ENCODE assay signal across 1 cellular context in genomic region chr10:102627446-102628293, GRCh38.
TF ChIP-seq lines count a peak whose summit lies in the region.

No MANE protein-coding gene starts in this region.

TF ChIP-seq in H1, 55 proteins besides CTCF, POLR2A, EP300 and RAD21:
- TF ChIP-seq GABPA (IDR thresholded peaks at IDR 0.05; ENCODE audit: borderline replicate concordance, insufficient read depth, low read length) (no peak), JUN (IDR thresholded peaks at IDR 0.05; ENCODE audit: low read depth, low read length) (peak; percentile 93), TAF7 (optimal IDR thresholded peaks at IDR 0.05; ENCODE audit: borderline replicate concordance, low read depth, low read length) (peak; percentile 43), ASH2L (IDR thresholded peaks at IDR 0.05; ENCODE audit: low read length) (peak; percentile 78), FOSL1 (IDR thresholded peaks at IDR 0.05; ENCODE audit: insufficient read depth, low read depth, low read length) (peak; percentile 67; the same call in 1 of the 2 replicates), RBBP5 (IDR thresholded peaks at IDR 0.05; ENCODE audit: borderline replicate concordance, low read depth, low read length) (peak; percentile 89; the same call in 1 of the 2 replicates), MAFK (IDR thresholded peaks at IDR 0.05; ENCODE audit: low read depth, low read length) (no peak), CBX8 (IDR thresholded peaks at IDR 0.05; ENCODE audit: borderline replicate concordance, low read depth, low read length) (no peak), MAX (IDR thresholded peaks at IDR 0.05) (peak; percentile 57; the same call in 1 of the 2 replicates), TAF1 (IDR thresholded peaks at IDR 0.05; ENCODE audit: low read depth, low read length) (peak; percentile 52; the same call in 1 of the 2 replicates), PHF8 (conservative IDR thresholded peaks at IDR 0.05; ENCODE audit: low read depth, low read length) (0 out of 2 replicates have a peak, but pooled peaks have one; percentile 27), KDM4A (IDR thresholded peaks at IDR 0.05; ENCODE audit: low read depth, low read length, severe bottlenecking) (no peak), EGR1 (IDR thresholded peaks at IDR 0.05; ENCODE audit: borderline replicate concordance, low read depth, low read length) (peak; percentile 58; the same call in 1 of the 2 replicates), ATF3 (IDR thresholded peaks at IDR 0.05; ENCODE audit: insufficient read depth, low read depth, low read length) (0 out of 2 replicates have a peak, but pooled peaks have one; percentile 28), CHD2 (IDR thresholded peaks at IDR 0.05; ENCODE audit: low read length) (peak; percentile 38; the same call in 1 of the 2 replicates), EZH2 (IDR thresholded peaks at IDR 0.05; ENCODE audit: low read depth, low read length, severe bottlenecking) (no peak), CREB1 (IDR thresholded peaks at IDR 0.05) (peak; percentile 50), YY1 (IDR thresholded peaks at IDR 0.05; ENCODE audit: low read depth, low read length) (peak; percentile 80), NRF1 (IDR thresholded peaks at IDR 0.05; ENCODE audit: low read depth, low read length) (no peak), POLR2AphosphoS5 (IDR thresholded peaks at IDR 0.05; ENCODE audit: low read depth, low read length) (peak; percentile 68), SP2 (IDR thresholded peaks at IDR 0.05; ENCODE audit: low read length) (no peak), ATF2 (IDR thresholded peaks at IDR 0.05; ENCODE audit: low read length) (peak; percentile 99), JUND (IDR thresholded peaks at IDR 0.05; ENCODE audit: low read length) (peak; percentile 95), SP1 (IDR thresholded peaks at IDR 0.05; ENCODE audit: low read depth, low read length) (peak; percentile 87), CHD1 (IDR thresholded peaks at IDR 0.05; ENCODE audit: low read depth, low read length) (no peak), ZNF274 (IDR thresholded peaks at IDR 0.05; ENCODE audit: borderline replicate concordance, extremely low read depth, low read length) (no peak), SAP30 (IDR thresholded peaks at IDR 0.05; ENCODE audit: insufficient read depth, insufficient replicate concordance, low read length) (no peak), TBP (IDR thresholded peaks at IDR 0.05; ENCODE audit: low read depth, low read length) (peak; percentile 71), E2F6 (IDR thresholded peaks at IDR 0.05) (peak; percentile 23; the same call in 1 of the 2 replicates)
